3 cellular contexts compared by ENCODE assay signal in genomic region chr19:12217332-12217731, GRCh38.
TF ChIP-seq lines count a peak whose summit lies in the region.

No MANE protein-coding gene starts in this region.

TF ChIP-seq in liver, 16 proteins besides CTCF, POLR2A, EP300 and RAD21:
- TF ChIP-seq RXRA (IDR thresholded peaks at IDR 0.05) (no peak), GABPA (IDR thresholded peaks at IDR 0.05 in 1 of 2, conservative IDR thresholded peaks at IDR 0.05 in 1 of 2) (no peak), NR2F2 (IDR thresholded peaks at IDR 0.05) (no peak), TAF1 (conservative IDR thresholded peaks at IDR 0.05) (no peak), SP1 (IDR thresholded peaks at IDR 0.05) (no peak), YY1 (IDR thresholded peaks at IDR 0.05) (no peak), HNF4A (conservative IDR thresholded peaks at IDR 0.05) (no peak), EGR1 (IDR thresholded peaks at IDR 0.05; ENCODE audit: low read depth in 2 of 2) (no peak), FOXA1 (IDR thresholded peaks at IDR 0.05) (no peak)
- TF ChIP-seq, protein P1, sequence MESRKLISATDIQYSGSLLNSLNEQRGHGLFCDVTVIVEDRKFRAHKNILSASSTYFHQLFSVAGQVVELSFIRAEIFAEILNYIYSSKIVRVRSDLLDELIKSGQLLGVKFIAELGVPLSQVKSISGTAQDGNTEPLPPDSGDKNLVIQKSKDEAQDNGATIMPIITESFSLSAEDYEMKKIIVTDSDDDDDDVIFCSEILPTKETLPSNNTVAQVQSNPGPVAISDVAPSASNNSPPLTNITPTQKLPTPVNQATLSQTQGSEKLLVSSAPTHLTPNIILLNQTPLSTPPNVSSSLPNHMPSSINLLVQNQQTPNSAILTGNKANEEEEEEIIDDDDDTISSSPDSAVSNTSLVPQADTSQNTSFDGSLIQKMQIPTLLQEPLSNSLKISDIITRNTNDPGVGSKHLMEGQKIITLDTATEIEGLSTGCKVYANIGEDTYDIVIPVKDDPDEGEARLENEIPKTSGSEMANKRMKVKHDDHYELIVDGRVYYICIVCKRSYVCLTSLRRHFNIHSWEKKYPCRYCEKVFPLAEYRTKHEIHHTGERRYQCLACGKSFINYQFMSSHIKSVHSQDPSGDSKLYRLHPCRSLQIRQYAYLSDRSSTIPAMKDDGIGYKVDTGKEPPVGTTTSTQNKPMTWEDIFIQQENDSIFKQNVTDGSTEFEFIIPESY (IDR thresholded peaks at IDR 0.05) = no peak
- TF ChIP-seq, protein P2, sequence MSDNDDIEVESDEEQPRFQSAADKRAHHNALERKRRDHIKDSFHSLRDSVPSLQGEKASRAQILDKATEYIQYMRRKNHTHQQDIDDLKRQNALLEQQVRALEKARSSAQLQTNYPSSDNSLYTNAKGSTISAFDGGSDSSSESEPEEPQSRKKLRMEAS (IDR thresholded peaks at IDR 0.05) = no peak
- TF ChIP-seq, protein P3, sequence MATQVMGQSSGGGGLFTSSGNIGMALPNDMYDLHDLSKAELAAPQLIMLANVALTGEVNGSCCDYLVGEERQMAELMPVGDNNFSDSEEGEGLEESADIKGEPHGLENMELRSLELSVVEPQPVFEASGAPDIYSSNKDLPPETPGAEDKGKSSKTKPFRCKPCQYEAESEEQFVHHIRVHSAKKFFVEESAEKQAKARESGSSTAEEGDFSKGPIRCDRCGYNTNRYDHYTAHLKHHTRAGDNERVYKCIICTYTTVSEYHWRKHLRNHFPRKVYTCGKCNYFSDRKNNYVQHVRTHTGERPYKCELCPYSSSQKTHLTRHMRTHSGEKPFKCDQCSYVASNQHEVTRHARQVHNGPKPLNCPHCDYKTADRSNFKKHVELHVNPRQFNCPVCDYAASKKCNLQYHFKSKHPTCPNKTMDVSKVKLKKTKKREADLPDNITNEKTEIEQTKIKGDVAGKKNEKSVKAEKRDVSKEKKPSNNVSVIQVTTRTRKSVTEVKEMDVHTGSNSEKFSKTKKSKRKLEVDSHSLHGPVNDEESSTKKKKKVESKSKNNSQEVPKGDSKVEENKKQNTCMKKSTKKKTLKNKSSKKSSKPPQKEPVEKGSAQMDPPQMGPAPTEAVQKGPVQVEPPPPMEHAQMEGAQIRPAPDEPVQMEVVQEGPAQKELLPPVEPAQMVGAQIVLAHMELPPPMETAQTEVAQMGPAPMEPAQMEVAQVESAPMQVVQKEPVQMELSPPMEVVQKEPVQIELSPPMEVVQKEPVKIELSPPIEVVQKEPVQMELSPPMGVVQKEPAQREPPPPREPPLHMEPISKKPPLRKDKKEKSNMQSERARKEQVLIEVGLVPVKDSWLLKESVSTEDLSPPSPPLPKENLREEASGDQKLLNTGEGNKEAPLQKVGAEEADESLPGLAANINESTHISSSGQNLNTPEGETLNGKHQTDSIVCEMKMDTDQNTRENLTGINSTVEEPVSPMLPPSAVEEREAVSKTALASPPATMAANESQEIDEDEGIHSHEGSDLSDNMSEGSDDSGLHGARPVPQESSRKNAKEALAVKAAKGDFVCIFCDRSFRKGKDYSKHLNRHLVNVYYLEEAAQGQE (IDR thresholded peaks at IDR 0.05) = no peak

TF ChIP-seq in HepG2, 621 proteins besides CTCF, POLR2A, EP300 and RAD21:
- TF ChIP-seq SAFB2 (CRISPR knock-in tag; IDR thresholded peaks at IDR 0.05; ENCODE audit: borderline replicate concordance, low read depth) = no peak
- TF ChIP-seq, protein P4, sequence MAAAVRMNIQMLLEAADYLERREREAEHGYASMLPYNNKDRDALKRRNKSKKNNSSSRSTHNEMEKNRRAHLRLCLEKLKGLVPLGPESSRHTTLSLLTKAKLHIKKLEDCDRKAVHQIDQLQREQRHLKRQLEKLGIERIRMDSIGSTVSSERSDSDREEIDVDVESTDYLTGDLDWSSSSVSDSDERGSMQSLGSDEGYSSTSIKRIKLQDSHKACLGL (CRISPR knock-in tag; IDR thresholded peaks at IDR 0.05) = no peak
- TF ChIP-seq CREM (IDR thresholded peaks at IDR 0.05) = no peak
- TF ChIP-seq CREM (CRISPR knock-in tag; IDR thresholded peaks at IDR 0.05) = no peak
- no peak for TF ChIP-seq CERS6 (CRISPR knock-in tag; IDR thresholded peaks at IDR 0.05)
- TF ChIP-seq JUN (CRISPR knock-in tag; IDR thresholded peaks at IDR 0.05) = no peak
- no peak for TF ChIP-seq ARNT (IDR thresholded peaks at IDR 0.05)
- TF ChIP-seq ZNF343 (CRISPR knock-in tag; IDR thresholded peaks at IDR 0.05) = no peak
- TF ChIP-seq YY1 (IDR thresholded peaks at IDR 0.05; ENCODE audit: insufficient read depth, insufficient replicate concordance, low read depth, low read length) = no peak

TF ChIP-seq in GM12878, 131 proteins besides CTCF, POLR2A, EP300 and RAD21:
- 0 out of 2 replicates have a peak, but pooled peaks have one; percentile 52 for TF ChIP-seq CBX5 (IDR thresholded peaks at IDR 0.05; ENCODE audit: low read depth)
- no peak for TF ChIP-seq BHLHE40 (IDR thresholded peaks at IDR 0.05; ENCODE audit: borderline replicate concordance in 1 of 2, low read depth in 2 of 2, low read length in 1 of 2)
